8 cellular contexts compared by ENCODE assay signal in the genomic region with DNA sequence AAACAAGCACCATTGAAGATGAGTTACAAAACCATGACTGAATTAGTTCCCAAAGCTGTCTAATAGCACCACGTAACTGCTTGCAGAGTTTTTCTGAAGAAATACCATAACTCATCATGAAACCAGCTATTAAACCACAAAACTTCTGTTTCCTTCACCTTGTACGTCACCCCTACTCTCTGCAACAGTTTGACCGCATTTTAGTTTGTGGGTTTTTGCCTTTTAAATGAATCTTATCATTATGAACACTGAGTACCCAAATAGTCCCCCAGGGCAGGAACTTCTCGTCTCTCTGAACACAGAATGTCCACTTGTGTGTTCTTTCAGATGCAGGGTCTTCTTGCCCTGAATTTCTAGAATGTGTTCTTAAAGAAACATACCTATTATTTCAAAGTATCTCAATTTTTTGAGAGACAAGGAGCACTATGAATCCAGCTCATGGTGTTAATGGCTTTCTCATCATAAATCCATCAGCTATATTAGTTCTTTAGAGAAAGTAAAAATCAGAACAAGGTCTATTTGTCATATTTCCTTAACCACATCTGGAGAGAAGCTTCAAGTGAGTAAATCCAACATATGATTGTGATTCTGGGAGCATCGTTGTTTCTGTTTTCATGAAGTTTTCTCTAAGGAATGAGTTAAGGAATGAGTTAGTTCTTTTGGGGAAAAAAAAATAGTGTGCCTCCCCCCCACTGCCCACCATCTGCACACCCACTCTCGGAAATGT.
DNase-seq lines count a peak whose midpoint lies in the region; ATAC-seq and TF ChIP-seq lines count a peak whose summit lies in the region.

No MANE protein-coding gene starts in this region.

- peaks cover 0 to 39% (median 0%) of the 10 kb centered on the region in 12 donors for H3K4me1 ChIP-seq in heart left ventricle
- peaks cover 0 to 7% of the 10 kb centered on the region in 2 donors for H3K4me1 ChIP-seq in right atrium auricular region
- peaks cover 4% of the 10 kb centered on the region for H3K4me1 ChIP-seq in foreskin keratinocyte

- ATAC-seq in heart left ventricle (peak in 3 of 4 donors; percentile 31 to 45 (median 44)), HG02884 (IDR thresholded peaks at IDR 0.05; ENCODE audit: unreplicated experiment) (peak; percentile 64), foreskin keratinocyte (no peak)

- DNase-seq in heart left ventricle (no peak), right atrium auricular region (ENCODE audit: low spot score) (no peak), SIG-M5 (lab: John Stamatoyannopoulos, UW) (peak; percentile 70), foreskin keratinocyte (peak in 1 of 2 donors; percentile 72), C1 segment of cervical spinal cord (lab: John Stamatoyannopoulos, UW) (no peak), NCI-H1436 (lab: John Stamatoyannopoulos, UW) (no peak), cerebellum (ENCODE audit: low spot score) (no peak)

- H3K36me3 ChIP-seq in heart left ventricle (no peaks in the 10 kb centered on the region), right atrium auricular region (no peaks in the 10 kb centered on the region)

- 75 to 89% (median 86%) methylated on average over 6 of the region's 6 CpGs for WGBS in heart left ventricle, 4 donors

- intact Hi-C loops in heart left ventricle (cut with DNase I): loop anchor here in 1 of 10 donors (10.0 kb wide), 1 partner anchor 46 kb away; no protein-coding TSS in a partner anchor

- H3K27ac ChIP-seq in heart left ventricle (peak overlapping the region in 1 of 12 donors; percentile 34), right atrium auricular region (no peak overlapping the region), foreskin keratinocyte (peak overlapping the region; percentile 48)

- TF ChIP-seq CTCF in heart left ventricle (IDR thresholded peaks at IDR 0.05) (no peak), right atrium auricular region (IDR thresholded peaks at IDR 0.05) (no peak), foreskin keratinocyte (conservative IDR thresholded peaks at IDR 0.05) (no peak)

- no peak for TF ChIP-seq POLR2A in heart left ventricle (IDR thresholded peaks at IDR 0.05)

- H3K27me3 ChIP-seq in heart left ventricle (no peaks in the 10 kb centered on the region), right atrium auricular region (no peaks in the 10 kb centered on the region), foreskin keratinocyte (no peaks in the 10 kb centered on the region)

- H3K4me3 ChIP-seq in heart left ventricle: no peak overlapping the region
- H3K4me3 ChIP-seq in right atrium auricular region: no peak overlapping the region

- H3K9me3 ChIP-seq in heart left ventricle (peaks cover 0 to 18% (median 0%) of the 10 kb centered on the region in 12 donors), right atrium auricular region (no peaks in the 10 kb centered on the region)
